Comparison of ENCODE assay signal across 8 cellular contexts in genomic region chr19:15479391-15480345, GRCh38. TPM values are rescaled to one million over a fixed set of nuclear protein-coding genes. Genes with fewer than 3 reads are reported as not detected.
DNase-seq lines count a peak whose midpoint lies in the region; ATAC-seq and TF ChIP-seq lines count a peak whose summit lies in the region.

A gene with protein sequence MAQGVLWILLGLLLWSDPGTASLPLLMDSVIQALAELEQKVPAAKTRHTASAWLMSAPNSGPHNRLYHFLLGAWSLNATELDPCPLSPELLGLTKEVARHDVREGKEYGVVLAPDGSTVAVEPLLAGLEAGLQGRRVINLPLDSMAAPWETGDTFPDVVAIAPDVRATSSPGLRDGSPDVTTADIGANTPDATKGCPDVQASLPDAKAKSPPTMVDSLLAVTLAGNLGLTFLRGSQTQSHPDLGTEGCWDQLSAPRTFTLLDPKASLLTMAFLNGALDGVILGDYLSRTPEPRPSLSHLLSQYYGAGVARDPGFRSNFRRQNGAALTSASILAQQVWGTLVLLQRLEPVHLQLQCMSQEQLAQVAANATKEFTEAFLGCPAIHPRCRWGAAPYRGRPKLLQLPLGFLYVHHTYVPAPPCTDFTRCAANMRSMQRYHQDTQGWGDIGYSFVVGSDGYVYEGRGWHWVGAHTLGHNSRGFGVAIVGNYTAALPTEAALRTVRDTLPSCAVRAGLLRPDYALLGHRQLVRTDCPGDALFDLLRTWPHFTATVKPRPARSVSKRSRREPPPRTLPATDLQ (minus strand): TSS chr19:15479501. CDS start chr19:15479371, 130 bp downstream.

- peak; percentile 63 for ATAC-seq in CD4-positive, alpha-beta T cell (ENCODE audit: poor library complexity)
- ATAC-seq in GM21447 (IDR thresholded peaks at IDR 0.05; ENCODE audit: unreplicated experiment) = no peak

- H3K4me1 Mint-ChIP-seq in CD4-positive, alpha-beta T cell (ENCODE audit: low read depth) = peaks cover 37% of the 10 kb centered on the region
- no peaks in the 10 kb centered on the region for H3K4me1 Mint-ChIP-seq in HFFc6 (ENCODE audit: low read depth)

- H3K36me3 ChIP-seq in ascending aorta = no peaks in the 10 kb centered on the region

- no peak within 1 kb of the TSS for H3K27ac ChIP-seq in CD4-positive, alpha-beta T cell (ENCODE audit: low read depth, low read length)
- H3K27ac ChIP-seq in ascending aorta = no peak within 1 kb of the TSS

- H3K4me3 ChIP-seq in ascending aorta = no peak within 1 kb of the TSS

- no peaks in the 10 kb centered on the region for H3K27me3 Mint-ChIP-seq in CD4-positive, alpha-beta T cell
- peaks cover 3% of the 10 kb centered on the region for H3K27me3 Mint-ChIP-seq in HFFc6 (ENCODE audit: insufficient read depth)

- POLR2A ChIA-PET in CD4-positive, alpha-beta T cell (lab: Charles Lee) = interaction anchor here (2.8 to 3.4 kb wide), 2 partner anchors 12 to 16 kb away, joined by 11 to 17 read pairs; partner anchors contain the start of gene RASAL3

- intact Hi-C loops in CD4-positive, alpha-beta T cell (cut with DNase I, micrococcal nuclease) = loop anchor here in 1 of 2 experiments (5.0 kb wide), 1 partner anchor 53 kb away; no protein-coding TSS in a partner anchor
- intact Hi-C loops in ascending aorta (cut with DNase I) = no loop called here

- DNase-seq in CD4-positive, alpha-beta T cell = no peak
- DNase-seq in HFFc6 (peak; percentile 9), ascending aorta (ENCODE audit: low spot score in 2 of 2) (no peak), mucosa of gallbladder (ENCODE audit: low spot score) (peak; percentile 47), NCI-H2081 treated with DMSO at 0.1 percent for 48 hours (lab: John Stamatoyannopoulos, UW) (no peak), activated T-cell treated with anti-CD3 and anti-CD28 coated beads for 4 hours (no peak), NCI-H1694 (lab: John Stamatoyannopoulos, UW) (no peak)

- no peaks in the 10 kb centered on the region for H3K36me3 Mint-ChIP-seq in CD4-positive, alpha-beta T cell (ENCODE audit: low read depth)
- no peaks in the 10 kb centered on the region for H3K36me3 Mint-ChIP-seq in HFFc6 (ENCODE audit: low read depth)

- peak within 1 kb of the TSS; percentile 27 for H3K4me3 Mint-ChIP-seq in CD4-positive, alpha-beta T cell
- H3K4me3 Mint-ChIP-seq in HFFc6 = no peak within 1 kb of the TSS

- no peaks in the 10 kb centered on the region for H3K9me3 ChIP-seq in CD4-positive, alpha-beta T cell (ENCODE audit: control insufficient read depth, low read length)
- H3K9me3 ChIP-seq in ascending aorta = no peaks in the 10 kb centered on the region

- no peaks in the 10 kb centered on the region for H3K27me3 ChIP-seq in CD4-positive, alpha-beta T cell (ENCODE audit: control insufficient read depth, insufficient read depth, low read length)
- H3K27me3 ChIP-seq in ascending aorta = no peaks in the 10 kb centered on the region

- no peak for TF ChIP-seq CTCF in CD4-positive, alpha-beta T cell (IDR thresholded peaks at IDR 0.05)
- TF ChIP-seq CTCF in HFFc6 (IDR thresholded peaks at IDR 0.05) (peak; percentile 29; the same call in 1 of the 2 replicates), ascending aorta (IDR thresholded peaks at IDR 0.05) (peak in 2 of 3 experiments; percentile 12 to 19)

- no peaks in the 10 kb centered on the region for H3K9me3 Mint-ChIP-seq in CD4-positive, alpha-beta T cell
- H3K9me3 Mint-ChIP-seq in HFFc6 = no peaks in the 10 kb centered on the region

- peak within 1 kb of the TSS; percentile 70 for H3K27ac Mint-ChIP-seq in CD4-positive, alpha-beta T cell
- no peak within 1 kb of the TSS for H3K27ac Mint-ChIP-seq in HFFc6

- CTCF ChIA-PET in CD4-positive, alpha-beta T cell (lab: Charles Lee) = interaction anchor here (1.1 to 1.5 kb wide), 2 partner anchors 16 to 76 kb away, joined by 4 to 5 read pairs; partner anchors contain the start of gene RASAL3

- no peaks in the 10 kb centered on the region for H3K4me1 ChIP-seq in ascending aorta

RNA-seq across cellular contexts. Expression of the gene that starts here (rescaled TPM):
- total RNA-seq in CD4-positive, alpha-beta T cell = not detected
- not detected for total RNA-seq in HFFc6 (2021; fragmentation: NEBNext Ultra II Directional; extraction: Animal tissue kit (Norgen Biotek cat#: 25700))
- not detected for total RNA-seq in ascending aorta
- 1.6 TPM for total RNA-seq in mucosa of gallbladder

Comparison
In these comparisons a context has a peak if more than half of its experiments do, and no peak if none do; other contexts are left out.
1. Peak in ATAC-seq in CD4-positive, alpha-beta T cell; RNA of the gene not detected or under 1 TPM.
2. Peak in DNase-seq in HFFc6; RNA of the gene not detected or under 1 TPM.